In the genomic region with DNA sequence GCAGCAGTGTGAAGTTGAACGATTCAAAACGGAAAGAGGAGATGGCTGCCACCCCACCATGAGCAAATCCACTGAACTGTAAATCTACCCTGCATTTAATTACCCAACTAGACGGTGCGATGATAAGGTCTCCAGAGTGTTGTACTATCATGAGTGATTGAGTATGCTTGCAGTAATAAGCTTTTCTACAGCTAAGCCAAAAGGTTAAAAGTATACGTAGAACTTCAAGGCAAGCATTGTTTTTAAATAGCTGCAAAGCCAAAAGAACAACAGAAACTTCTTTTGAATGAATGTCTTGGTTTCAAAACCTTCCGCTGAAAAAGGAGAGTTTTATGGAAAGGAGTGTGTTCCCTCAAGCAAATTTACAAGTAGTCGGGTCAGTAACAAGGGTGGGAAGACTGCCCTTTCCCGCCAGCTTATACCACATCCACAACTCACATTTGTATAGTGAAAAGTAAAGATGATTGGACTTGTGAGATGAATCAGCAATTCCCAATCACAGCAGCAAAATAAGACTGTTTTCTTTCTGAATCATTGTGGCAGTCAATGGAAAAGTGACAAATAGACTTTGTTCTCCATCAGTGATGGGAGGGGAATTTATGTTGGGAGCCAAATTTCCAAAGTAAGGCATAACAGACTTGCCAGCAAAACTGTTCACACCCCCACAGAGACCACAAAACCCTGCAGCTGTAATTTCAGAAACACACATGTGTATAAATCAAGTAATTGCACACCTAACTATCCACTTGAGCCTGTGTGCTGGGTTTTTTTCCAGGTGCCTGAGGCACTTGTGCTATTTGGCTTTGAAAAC, we compare ENCODE assay signal across 10 cellular contexts.
A peak's percentile ranks its signal among the peaks of the same experiment; 100 is the strongest.
DNase-seq lines count a peak whose midpoint lies in the region; ATAC-seq, FAIRE-seq and TF ChIP-seq lines count a peak whose summit lies in the region.
"Had no signal": no experiment of that assay in that cellular context is flagged by ENCODE, and none has a peak within 500 bp of the region (broad histone marks: within the 10 kb centered on the region; RNA-seq: fewer than 3 reads in every experiment).

No MANE protein-coding gene starts in this region.

- no peak overlapping the region for H2AK5ac ChIP-seq in neuronal stem cell (ENCODE audit: low read depth, low read length)

- no peaks in the 10 kb centered on the region for H3K4me1 Mint-ChIP-seq in CD4-positive, alpha-beta memory T cell
- H3K4me1 Mint-ChIP-seq in effector memory CD8-positive, alpha-beta T cell (ENCODE audit: low read depth in 2 of 2): no peaks in the 10 kb centered on the region
- H3K4me1 Mint-ChIP-seq: activated naive CD8-positive, alpha-beta T cell treated with anti-CD3 and anti-CD28 coated beads, Interleukin-2, amount 10 ng/mL, durations not matched to agents 7 days and 5 days had no signal

- no peak overlapping the region for H2BK120ac ChIP-seq in neuronal stem cell (ENCODE audit: low read depth, low read length)

- no peak overlapping the region for H4K91ac ChIP-seq in neuronal stem cell (ENCODE audit: low read depth, low read length, poor library complexity)

- intact Hi-C loops in CD4-positive, alpha-beta memory T cell (cut with micrococcal nuclease): no loop called here

- H3K79me1 ChIP-seq in neuronal stem cell (ENCODE audit: low read depth, low read length): no peaks in the 10 kb centered on the region

- no peak overlapping the region for H3K23ac ChIP-seq in neuronal stem cell (ENCODE audit: low read depth, low read length, poor library complexity)

- H3K4me2 ChIP-seq in neuronal stem cell (ENCODE audit: insufficient read depth, low read length, poor library complexity, severe bottlenecking): no peak overlapping the region

- CTCF ChIA-PET in CD4-positive, alpha-beta memory T cell (lab: Charles Lee; ENCODE audit: partially characterized antibody): no interaction called here

- no peak overlapping the region for H2BK15ac ChIP-seq in neuronal stem cell (ENCODE audit: low read length)

- H3K14ac ChIP-seq in neuronal stem cell (ENCODE audit: low read length): no peak overlapping the region

- H3K36me3 ChIP-seq in neuronal stem cell (replicated peaks in 1 of 2; ENCODE audit: control insufficient read depth in 2 of 2, insufficient read depth in 2 of 2, low read length in 2 of 2): no peaks in the 10 kb centered on the region
- H3K36me3 ChIP-seq in CD4-positive, alpha-beta memory T cell (ENCODE audit: insufficient read depth, low read length): no peaks in the 10 kb centered on the region

- H3K18ac ChIP-seq in neuronal stem cell (ENCODE audit: low read length): no peak overlapping the region

- no peaks in the 10 kb centered on the region for H3K36me3 Mint-ChIP-seq in CD4-positive, alpha-beta memory T cell
- no peaks in the 10 kb centered on the region for H3K36me3 Mint-ChIP-seq in effector memory CD8-positive, alpha-beta T cell (ENCODE audit: insufficient read depth)
- H3K36me3 Mint-ChIP-seq: activated naive CD8-positive, alpha-beta T cell treated with anti-CD3 and anti-CD28 coated beads, Interleukin-2, amount 10 ng/mL, durations not matched to agents 7 days and 5 days had no signal

- TF ChIP-seq POLR2A in H54 (IDR thresholded peaks at IDR 0.05; ENCODE audit: low read depth, low read length): no peak

- H3K27me3 ChIP-seq in neuronal stem cell (ENCODE audit: control insufficient read depth in 3 of 3, insufficient read depth in 3 of 3, low read depth in 1 of 3, low read length in 3 of 3): no peaks in the 10 kb centered on the region
- H3K27me3 ChIP-seq in CD4-positive, alpha-beta memory T cell (ENCODE audit: insufficient read depth, low read length): no peaks in the 10 kb centered on the region

- WGBS in neuronal stem cell (ENCODE audit: extremely low coverage in 2 of 2, insufficient read length in 2 of 2, insufficient replicate concordance in 1 of 2), 2 donors: no CpG with 5 or more reads among the region's 8 CpGs

- peak overlapping the region; percentile 19 for H3K27ac ChIP-seq in neuronal stem cell (replicated peaks; ENCODE audit: low read length)
- H3K27ac ChIP-seq in CD4-positive, alpha-beta memory T cell (ENCODE audit: low read depth, low read length): no peak overlapping the region

- no peak overlapping the region for H3K4me3 Mint-ChIP-seq in CD4-positive, alpha-beta memory T cell
- H3K4me3 Mint-ChIP-seq in effector memory CD8-positive, alpha-beta T cell: no peak overlapping the region
- H3K4me3 Mint-ChIP-seq: activated naive CD8-positive, alpha-beta T cell treated with anti-CD3 and anti-CD28 coated beads, Interleukin-2, amount 10 ng/mL, durations not matched to agents 7 days and 5 days had no signal

- no peak overlapping the region for H3K4me3 ChIP-seq in neuronal stem cell (ENCODE audit: low read length in 2 of 2)
- H3K4me3 ChIP-seq in CD4-positive, alpha-beta memory T cell (ENCODE audit: low read length in 2 of 2): no peak overlapping the region

- no peak overlapping the region for H2BK5ac ChIP-seq in neuronal stem cell (ENCODE audit: low read length)

- no peak for ATAC-seq in HG03280 (IDR thresholded peaks at IDR 0.05; ENCODE audit: unreplicated experiment)
- ATAC-seq in effector memory CD8-positive, alpha-beta T cell (replicated peaks): no peak
- no peak for ATAC-seq in HG03520 (IDR thresholded peaks at IDR 0.05; ENCODE audit: unreplicated experiment)

- peak; percentile 89 for FAIRE-seq in H54 (lab: Jason Lieb, UNC)

- H3K4me1 ChIP-seq in neuronal stem cell (ENCODE audit: control insufficient read depth in 2 of 2, insufficient read depth in 1 of 2, low read depth in 1 of 2, low read length in 2 of 2): peaks cover 12 to 17% of the 10 kb centered on the region in 2 donors
- H3K4me1 ChIP-seq in CD4-positive, alpha-beta memory T cell (ENCODE audit: insufficient read depth, low read length): no peaks in the 10 kb centered on the region

- no peak overlapping the region for H4K8ac ChIP-seq in neuronal stem cell (ENCODE audit: low read depth, low read length)

- peak overlapping the region; percentile 62 for H2AFZ ChIP-seq in neuronal stem cell (ENCODE audit: low read length)

- no peak overlapping the region for H3K27ac Mint-ChIP-seq in CD4-positive, alpha-beta memory T cell
- H3K27ac Mint-ChIP-seq in effector memory CD8-positive, alpha-beta T cell: no peak overlapping the region
- H3K27ac Mint-ChIP-seq: activated naive CD8-positive, alpha-beta T cell treated with anti-CD3 and anti-CD28 coated beads, Interleukin-2, amount 10 ng/mL, durations not matched to agents 7 days and 5 days had no signal

- no peak overlapping the region for H3K4ac ChIP-seq in neuronal stem cell (ENCODE audit: low read length)

- H3K9me3 Mint-ChIP-seq in CD4-positive, alpha-beta memory T cell: peaks cover 0 to 11% (median 4%) of the 10 kb centered on the region in 8 donors
- H3K9me3 Mint-ChIP-seq in effector memory CD8-positive, alpha-beta T cell: peaks cover 6 to 16% of the 10 kb centered on the region in 2 donors

- POLR2A ChIA-PET in CD4-positive, alpha-beta memory T cell (lab: Charles Lee; ENCODE audit: partially characterized antibody): no interaction called here

- DNase-seq in H54 (ENCODE audit: insufficient read length, low spot score) (peak; percentile 2), NCI-H460 (ENCODE audit: extremely low read depth, low read depth) (peak; percentile 36), fibroblast of gingiva (ENCODE audit: low read depth) (peak; percentile 21), neuronal stem cell (ENCODE audit: low spot score) (no peak)
- DNase-seq in CD4-positive, alpha-beta memory T cell: no peak
- no peak for DNase-seq in effector memory CD8-positive, alpha-beta T cell
- DNase-seq: activated naive CD8-positive, alpha-beta T cell treated with anti-CD3 and anti-CD28 coated beads, Interleukin-2, amount 10 ng/mL, durations not matched to agents 7 days and 5 days; MV-4-11 had no signal

- no peaks in the 10 kb centered on the region for H3K27me3 Mint-ChIP-seq in CD4-positive, alpha-beta memory T cell
- no peaks in the 10 kb centered on the region for H3K27me3 Mint-ChIP-seq in effector memory CD8-positive, alpha-beta T cell
- H3K27me3 Mint-ChIP-seq: activated naive CD8-positive, alpha-beta T cell treated with anti-CD3 and anti-CD28 coated beads, Interleukin-2, amount 10 ng/mL, durations not matched to agents 7 days and 5 days had no signal

- no peak overlapping the region for H3K9ac ChIP-seq in neuronal stem cell (ENCODE audit: low read depth, low read length, poor library complexity)

- H3K9me3 ChIP-seq in neuronal stem cell (replicated peaks in 1 of 2; ENCODE audit: control insufficient read depth in 2 of 2, insufficient read depth in 1 of 2, low read depth in 1 of 2, low read length in 2 of 2): no peaks in the 10 kb centered on the region
- no peaks in the 10 kb centered on the region for H3K9me3 ChIP-seq in CD4-positive, alpha-beta memory T cell (ENCODE audit: control insufficient read depth in 1 of 2, low read length in 2 of 2)

- no peak overlapping the region for H2BK12ac ChIP-seq in neuronal stem cell (ENCODE audit: low read length)

Comparison
In these comparisons a context has a peak if more than half of its experiments do, and no peak if none do; other contexts are left out.
1. DNase-seq: peak in H54 (single experiment), NCI-H460 (single experiment) and fibroblast of gingiva (single experiment); none in neuronal stem cell (single experiment), CD4-positive, alpha-beta memory T cell (0 of 5) and effector memory CD8-positive, alpha-beta T cell (0 of 3).